Comparison of ENCODE assay signal across 10 cellular contexts in genomic region chr3:5019411-5020261, GRCh38. TPM values are rescaled to one million over a fixed set of nuclear protein-coding genes. Genes with fewer than 3 reads are reported as not detected.
DNase-seq lines count a peak whose midpoint lies in the region; ATAC-seq and TF ChIP-seq lines count a peak whose summit lies in the region.
"Had no signal": no experiment of that assay in that cellular context is flagged by ENCODE, and none has a peak within 500 bp of the region (broad histone marks: within the 10 kb centered on the region; RNA-seq: fewer than 3 reads in every experiment).

No MANE protein-coding gene starts in this region.

- H4K20me1 ChIP-seq in hepatocyte (ENCODE audit: insufficient read depth, poor library complexity, severe bottlenecking): no peaks in the 10 kb centered on the region

- no peak overlapping the region for H2AFZ ChIP-seq in hepatocyte

- no peaks in the 10 kb centered on the region for H3K27me3 ChIP-seq in hepatocyte

- H3K4me2 ChIP-seq in hepatocyte: no peak overlapping the region

- 87% methylated on average over 19 of the region's 19 CpGs for WGBS in hepatocyte (ENCODE audit: low lambda C conversion rate, missing lambda C conversion rate)

- no peaks in the 10 kb centered on the region for H3K36me3 ChIP-seq in hepatocyte (replicated peaks; ENCODE audit: insufficient read depth, low read depth)

- peak; percentile 51 for DNase-seq in LoVo (ENCODE audit: low spot score)
- DNase-seq in activated CD8-positive, alpha-beta memory T cell treated with anti-CD3 and anti-CD28 coated beads for 4 hours (ENCODE audit: low read depth in 2 of 2): peak; percentile 43 to 75
- DNase-seq in stimulated activated CD8-positive, alpha-beta memory T cell treated with anti-CD3 and anti-CD28 coated beads, Interleukin-15, amount 100 ng/mL, for 1 hour (ENCODE audit: low read depth): peak; percentile 62
- DNase-seq in hepatocyte (ENCODE audit: low spot score): no peak
- no peak for DNase-seq in NCI-H526 (lab: John Stamatoyannopoulos, UW)
- DNase-seq: kidney glomerular epithelial cell had no signal

- H3K4me3 ChIP-seq in hepatocyte: no peak overlapping the region

- H3K9me3 ChIP-seq in hepatocyte (ENCODE audit: low read depth): no peaks in the 10 kb centered on the region

- no peak overlapping the region for H3K27ac ChIP-seq in hepatocyte
- H3K27ac ChIP-seq: HL-60 had no signal

- H3K9me2 ChIP-seq in hepatocyte (replicated peaks; ENCODE audit: insufficient read depth): no peaks in the 10 kb centered on the region

- ATAC-seq in esophagus mucosa: peak; percentile 25
- no peak for ATAC-seq in HG03520 (IDR thresholded peaks at IDR 0.05; ENCODE audit: unreplicated experiment)
- ATAC-seq in GM18868 (IDR thresholded peaks at IDR 0.05; ENCODE audit: unreplicated experiment): no peak

- no peak for TF ChIP-seq CTCF in hepatocyte (IDR thresholded peaks at IDR 0.05; ENCODE audit: poor library complexity)

- H3K4me1 ChIP-seq in hepatocyte (ENCODE audit: insufficient read depth): peaks cover 21% of the 10 kb centered on the region

- H3K79me2 ChIP-seq in hepatocyte: no peaks in the 10 kb centered on the region

RNA-seq across cellular contexts. Expression of gene BHLHE40, which starts 40.4 kb away (rescaled TPM):
- total RNA-seq in esophagus mucosa (266 TPM), hepatocyte (67.1 and 71.6 TPM in 2 replicates)
- 116 and 140 TPM in 2 replicates for polyA plus RNA-seq in hepatocyte

Comparison
In these comparisons a context has a peak if more than half of its experiments do, and no peak if none do; other contexts are left out.
1. DNase-seq: peak in LoVo (single experiment), activated CD8-positive, alpha-beta memory T cell treated with anti-CD3 and anti-CD28 coated beads for 4 hours (2 of 2) and stimulated activated CD8-positive, alpha-beta memory T cell treated with anti-CD3 and anti-CD28 coated beads, Interleukin-15, amount 100 ng/mL, for 1 hour (single experiment); none in hepatocyte (single experiment) and NCI-H526 (0 of 2).